ENCODE assay signal across 1 cellular context in genomic region chr1:7912145-7912544, GRCh38.
TF ChIP-seq lines count a peak whose summit lies in the region.

No MANE protein-coding gene starts in this region.

TF ChIP-seq in HCT116, 20 proteins besides CTCF, POLR2A, EP300 and RAD21 (continued from another document):
- no peak for TF ChIP-seq ZBTB33 (IDR thresholded peaks at IDR 0.05; ENCODE audit: extremely low read depth, insufficient replicate concordance, low read length)
- no peak for TF ChIP-seq ZFX (IDR thresholded peaks at IDR 0.05)
- no peak for TF ChIP-seq ATF3 (IDR thresholded peaks at IDR 0.05)
- no peak for TF ChIP-seq FOSL1 (IDR thresholded peaks at IDR 0.05; ENCODE audit: low read depth)
- TF ChIP-seq EZH2phosphoT487 (IDR thresholded peaks at IDR 0.05; ENCODE audit: borderline replicate concordance) = no peak
- TF ChIP-seq SRF (IDR thresholded peaks at IDR 0.05; ENCODE audit: low read depth) = no peak
